In genomic region chr15:89802986-89803820, GRCh38 we compare ENCODE assay signal across 20 cellular contexts. TPM values are rescaled to one million over a fixed set of nuclear protein-coding genes. Genes with fewer than 3 reads are reported as not detected.
"Had no signal": no experiment of that assay in that cellular context is flagged by ENCODE, and none has a peak within 500 bp of the region (broad histone marks: within the 10 kb centered on the region; RNA-seq: fewer than 3 reads in every experiment).

No MANE protein-coding gene starts in this region.

- DNase-seq: activated CD4-positive, alpha-beta memory T cell treated with anti-CD3 and anti-CD28 coated beads, Interleukin-2, amount 10 ng/mL, durations not matched to agents 7 days and 5 days; activated CD4-positive, alpha-beta T cell treated with anti-CD3 and anti-CD28 coated beads for 4 hours; activated effector memory CD4-positive, alpha-beta T cell treated with anti-CD3 and anti-CD28 coated beads, Interleukin-2, amount 50 U/mL, for 16 hours; activated T-cell treated with anti-CD3 and anti-CD28 coated beads, Interleukin-2, amount 50 U/mL, for 4 hours; amniotic stem cell; cortex of kidney; effector memory CD4-positive, alpha-beta T cell; foreskin keratinocyte; left cardiac atrium; midbrain; stimulated activated CD4-positive, alpha-beta T cell treated with anti-CD3 and anti-CD28 coated beads, Interleukin-4, amount 100 ng/mL, for 24 hours; stimulated activated naive CD4-positive, alpha-beta T cell; trophoblast cell had no signal

- H3K9me3 ChIP-seq: heart left ventricle had no signal

- H3K27me3 ChIP-seq: foreskin keratinocyte, heart left ventricle had no signal

- H3K4me3 ChIP-seq: lung had no signal

- ATAC-seq: activated T-cell treated with anti-CD3 and anti-CD28 coated beads, Interleukin-2, amount 50 U/mL, for 4 hours; foreskin keratinocyte; WTC11 had no signal

- H3K4me1 ChIP-seq: foreskin keratinocyte, heart left ventricle, parathyroid adenoma had no signal

- H3K27ac ChIP-seq: foreskin keratinocyte, parathyroid adenoma had no signal

RNA-seq across cellular contexts. Expression of gene MESP2, which starts 27.1 kb away (rescaled TPM):
- total RNA-seq: activated CD4-positive, alpha-beta memory T cell treated with anti-CD3 and anti-CD28 coated beads, Interleukin-2, amount 10 ng/mL, durations not matched to agents 7 days and 5 days; activated T-cell treated with anti-CD3 and anti-CD28 coated beads, Interleukin-2, amount 50 U/mL, for 4 hours; renal cortical epithelial cell; skeletal muscle tissue; T-helper 2 cell treated with Interferon-gamma antibody and Interleukin-4, amounts not matched to agents 100 ng/mL and 5 ng/mL, for 36 hours had no signal
